ENCODE assay signal across 14 cellular contexts in the genomic region with DNA sequence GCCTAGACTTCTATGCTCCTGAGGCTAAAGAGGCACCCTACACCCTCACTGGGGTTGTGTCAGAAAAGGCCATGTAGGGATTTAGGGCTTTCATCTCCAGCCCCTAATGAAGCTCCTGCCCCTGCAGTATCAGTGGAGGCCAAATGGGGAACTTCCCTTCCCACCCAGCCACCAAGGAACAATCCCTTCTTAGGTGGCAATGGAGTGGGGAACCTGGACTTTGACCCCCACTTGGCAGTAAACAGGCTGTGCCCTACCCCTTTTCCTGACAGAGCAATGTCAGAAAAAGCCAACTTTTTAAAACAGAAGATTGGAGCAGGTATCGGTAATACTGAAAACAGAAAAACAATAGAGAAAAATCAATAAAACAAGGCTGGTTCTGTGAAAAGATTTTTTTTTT.
"Had no signal": no experiment of that assay in that cellular context is flagged by ENCODE, and none has a peak within 500 bp of the region (broad histone marks: within the 10 kb centered on the region; RNA-seq: fewer than 3 reads in every experiment).

No MANE protein-coding gene starts in this region.

- H3K9me3 ChIP-seq: heart left ventricle, psoas muscle, sigmoid colon, stomach, thoracic aorta had no signal

- H3K36me3 ChIP-seq: sigmoid colon, stomach, thoracic aorta had no signal

- H3K4me1 ChIP-seq: heart left ventricle, parathyroid adenoma, psoas muscle, sigmoid colon had no signal

- H3K9ac ChIP-seq: parathyroid adenoma had no signal

- H3K27ac ChIP-seq: heart left ventricle, parathyroid adenoma, psoas muscle, sigmoid colon, skin epidermis, stomach, thoracic aorta had no signal

- H3K27me3 ChIP-seq: heart left ventricle, sigmoid colon, stomach had no signal

- H3K4me3 ChIP-seq: heart left ventricle, psoas muscle, sigmoid colon, skin epidermis, stomach, thoracic aorta had no signal

- DNase-seq: effector memory CD4-positive, alpha-beta T cell; heart left ventricle; hippocampal formation; mammary epithelial cell; occipital lobe; psoas muscle; sigmoid colon; stimulated activated CD4-positive, alpha-beta T cell treated with anti-CD3 and anti-CD28 coated beads, Interleukin-12 subunit alpha, Interleukin-12 subunit beta, amount 100 ng/mL, for 4 hours; stimulated activated naive CD4-positive, alpha-beta T cell; stomach; substantia nigra had no signal
